Comparison of ENCODE assay signal across 3 cellular contexts in genomic region chr5:79011869-79012268, GRCh38.
A peak's percentile ranks its signal among the peaks of the same experiment; 100 is the strongest.
TF ChIP-seq lines count a peak whose summit lies in the region.

No MANE protein-coding gene starts in this region.

TF ChIP-seq in liver, 16 proteins besides CTCF, POLR2A, EP300 and RAD21:
- no peak for TF ChIP-seq GABPA (IDR thresholded peaks at IDR 0.05 in 1 of 2, conservative IDR thresholded peaks at IDR 0.05 in 1 of 2)
- TF ChIP-seq NR2F2 (IDR thresholded peaks at IDR 0.05): no peak
- no peak for TF ChIP-seq FOXA1 (IDR thresholded peaks at IDR 0.05)
- no peak for TF ChIP-seq HNF4G (IDR thresholded peaks at IDR 0.05)
- peak; percentile 53 to 78 for TF ChIP-seq HNF4A (conservative IDR thresholded peaks at IDR 0.05)
- no peak for TF ChIP-seq TAF1 (conservative IDR thresholded peaks at IDR 0.05)
- no peak for TF ChIP-seq MAX (IDR thresholded peaks at IDR 0.05)
- TF ChIP-seq SP1 (IDR thresholded peaks at IDR 0.05): no peak

TF ChIP-seq in HepG2, 621 proteins besides CTCF, POLR2A, EP300 and RAD21:
- TF ChIP-seq, protein P1, sequence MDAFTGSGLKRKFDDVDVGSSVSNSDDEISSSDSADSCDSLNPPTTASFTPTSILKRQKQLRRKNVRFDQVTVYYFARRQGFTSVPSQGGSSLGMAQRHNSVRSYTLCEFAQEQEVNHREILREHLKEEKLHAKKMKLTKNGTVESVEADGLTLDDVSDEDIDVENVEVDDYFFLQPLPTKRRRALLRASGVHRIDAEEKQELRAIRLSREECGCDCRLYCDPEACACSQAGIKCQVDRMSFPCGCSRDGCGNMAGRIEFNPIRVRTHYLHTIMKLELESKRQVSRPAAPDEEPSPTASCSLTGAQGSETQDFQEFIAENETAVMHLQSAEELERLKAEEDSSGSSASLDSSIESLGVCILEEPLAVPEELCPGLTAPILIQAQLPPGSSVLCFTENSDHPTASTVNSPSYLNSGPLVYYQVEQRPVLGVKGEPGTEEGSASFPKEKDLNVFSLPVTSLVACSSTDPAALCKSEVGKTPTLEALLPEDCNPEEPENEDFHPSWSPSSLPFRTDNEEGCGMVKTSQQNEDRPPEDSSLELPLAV (CRISPR knock-in tag; conservative IDR thresholded peaks at IDR 0.05; ENCODE audit: low read depth): no peak
- TF ChIP-seq NFIC (IDR thresholded peaks at IDR 0.05; ENCODE audit: low read length) (no peak), IRF2 (CRISPR knock-in tag; IDR thresholded peaks at IDR 0.05) (no peak), YY1 (IDR thresholded peaks at IDR 0.05; ENCODE audit: insufficient read depth, insufficient replicate concordance, low read depth, low read length) (no peak), HMG20B (CRISPR knock-in tag; conservative IDR thresholded peaks at IDR 0.05) (no peak), JDP2 (CRISPR knock-in tag; IDR thresholded peaks at IDR 0.05; ENCODE audit: borderline replicate concordance) (no peak), TBX3 (IDR thresholded peaks at IDR 0.05; ENCODE audit: borderline replicate concordance) (no peak), PHB2 (IDR thresholded peaks at IDR 0.05; ENCODE audit: partially characterized antibody) (no peak), ZNF841 (CRISPR knock-in tag; IDR thresholded peaks at IDR 0.05; ENCODE audit: borderline replicate concordance) (no peak), ZNF224 (CRISPR knock-in tag; IDR thresholded peaks at IDR 0.05) (no peak), EHMT2 (IDR thresholded peaks at IDR 0.05; ENCODE audit: borderline replicate concordance, low read depth, low read length) (no peak), NBN (conservative IDR thresholded peaks at IDR 0.05) (no peak), ZBTB3 (CRISPR knock-in tag; IDR thresholded peaks at IDR 0.05; ENCODE audit: borderline replicate concordance, low read depth) (no peak), CSRNP1 (CRISPR knock-in tag; IDR thresholded peaks at IDR 0.05) (no peak)
- TF ChIP-seq, protein P2, sequence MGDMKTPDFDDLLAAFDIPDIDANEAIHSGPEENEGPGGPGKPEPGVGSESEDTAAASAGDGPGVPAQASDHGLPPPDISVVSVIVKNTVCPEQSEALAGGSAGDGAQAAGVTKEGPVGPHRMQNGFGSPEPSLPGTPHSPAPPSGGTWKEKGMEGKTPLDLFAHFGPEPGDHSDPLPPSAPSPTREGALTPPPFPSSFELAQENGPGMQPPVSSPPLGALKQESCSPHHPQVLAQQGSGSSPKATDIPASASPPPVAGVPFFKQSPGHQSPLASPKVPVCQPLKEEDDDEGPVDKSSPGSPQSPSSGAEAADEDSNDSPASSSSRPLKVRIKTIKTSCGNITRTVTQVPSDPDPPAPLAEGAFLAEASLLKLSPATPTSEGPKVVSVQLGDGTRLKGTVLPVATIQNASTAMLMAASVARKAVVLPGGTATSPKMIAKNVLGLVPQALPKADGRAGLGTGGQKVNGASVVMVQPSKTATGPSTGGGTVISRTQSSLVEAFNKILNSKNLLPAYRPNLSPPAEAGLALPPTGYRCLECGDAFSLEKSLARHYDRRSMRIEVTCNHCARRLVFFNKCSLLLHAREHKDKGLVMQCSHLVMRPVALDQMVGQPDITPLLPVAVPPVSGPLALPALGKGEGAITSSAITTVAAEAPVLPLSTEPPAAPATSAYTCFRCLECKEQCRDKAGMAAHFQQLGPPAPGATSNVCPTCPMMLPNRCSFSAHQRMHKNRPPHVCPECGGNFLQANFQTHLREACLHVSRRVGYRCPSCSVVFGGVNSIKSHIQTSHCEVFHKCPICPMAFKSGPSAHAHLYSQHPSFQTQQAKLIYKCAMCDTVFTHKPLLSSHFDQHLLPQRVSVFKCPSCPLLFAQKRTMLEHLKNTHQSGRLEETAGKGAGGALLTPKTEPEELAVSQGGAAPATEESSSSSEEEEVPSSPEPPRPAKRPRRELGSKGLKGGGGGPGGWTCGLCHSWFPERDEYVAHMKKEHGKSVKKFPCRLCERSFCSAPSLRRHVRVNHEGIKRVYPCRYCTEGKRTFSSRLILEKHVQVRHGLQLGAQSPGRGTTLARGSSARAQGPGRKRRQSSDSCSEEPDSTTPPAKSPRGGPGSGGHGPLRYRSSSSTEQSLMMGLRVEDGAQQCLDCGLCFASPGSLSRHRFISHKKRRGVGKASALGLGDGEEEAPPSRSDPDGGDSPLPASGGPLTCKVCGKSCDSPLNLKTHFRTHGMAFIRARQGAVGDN (CRISPR knock-in tag; IDR thresholded peaks at IDR 0.05): no peak

TF ChIP-seq in IMR-90, 13 proteins besides CTCF, POLR2A, EP300 and RAD21:
- TF ChIP-seq FOS (IDR thresholded peaks at IDR 0.05; ENCODE audit: low read depth, low read length) (no peak), RFX5 (IDR thresholded peaks at IDR 0.05; ENCODE audit: low read depth, low read length) (no peak), MAZ (IDR thresholded peaks at IDR 0.05; ENCODE audit: borderline replicate concordance, low read depth, low read length) (no peak), MXI1 (IDR thresholded peaks at IDR 0.05; ENCODE audit: borderline replicate concordance, low read depth, low read length) (no peak), CHD1 (IDR thresholded peaks at IDR 0.05; ENCODE audit: low read depth, low read length) (no peak), USF2 (IDR thresholded peaks at IDR 0.05; ENCODE audit: low read depth, low read length) (no peak), RCOR1 (IDR thresholded peaks at IDR 0.05; ENCODE audit: insufficient replicate concordance, low read length) (no peak), MAFK (IDR thresholded peaks at IDR 0.05; ENCODE audit: low read depth, low read length) (no peak)
- TF ChIP-seq, protein P3, sequence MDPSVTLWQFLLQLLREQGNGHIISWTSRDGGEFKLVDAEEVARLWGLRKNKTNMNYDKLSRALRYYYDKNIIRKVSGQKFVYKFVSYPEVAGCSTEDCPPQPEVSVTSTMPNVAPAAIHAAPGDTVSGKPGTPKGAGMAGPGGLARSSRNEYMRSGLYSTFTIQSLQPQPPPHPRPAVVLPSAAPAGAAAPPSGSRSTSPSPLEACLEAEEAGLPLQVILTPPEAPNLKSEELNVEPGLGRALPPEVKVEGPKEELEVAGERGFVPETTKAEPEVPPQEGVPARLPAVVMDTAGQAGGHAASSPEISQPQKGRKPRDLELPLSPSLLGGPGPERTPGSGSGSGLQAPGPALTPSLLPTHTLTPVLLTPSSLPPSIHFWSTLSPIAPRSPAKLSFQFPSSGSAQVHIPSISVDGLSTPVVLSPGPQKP (IDR thresholded peaks at IDR 0.05; ENCODE audit: borderline replicate concordance, low read depth, low read length): no peak
